In the genomic region with DNA sequence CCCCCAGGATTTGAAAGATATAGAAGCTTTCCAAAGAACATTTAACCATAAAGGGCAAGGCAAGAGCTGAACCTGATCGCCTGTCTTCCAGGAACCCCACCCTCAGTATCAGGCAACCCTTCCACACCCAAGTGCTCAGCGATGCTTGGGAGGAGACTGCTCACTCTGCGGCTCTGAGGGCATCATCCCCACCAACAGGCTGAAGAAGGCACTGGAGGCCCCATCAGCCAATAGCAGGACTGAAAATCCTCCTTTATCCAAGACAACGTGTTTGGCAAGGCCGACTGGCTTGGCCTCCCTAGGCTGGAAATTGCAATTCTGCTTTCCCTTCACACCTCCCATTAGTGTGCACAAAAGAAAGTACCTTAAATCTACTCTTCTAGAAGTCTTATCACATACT, we compare ENCODE assay signal across 7 cellular contexts. TPM values are rescaled to one million over a fixed set of nuclear protein-coding genes. Genes with fewer than 3 reads are reported as not detected.
DNase-seq lines count a peak whose midpoint lies in the region; ATAC-seq and TF ChIP-seq lines count a peak whose summit lies in the region.

No MANE protein-coding gene starts in this region.

- H2BK15ac ChIP-seq in H9 (ENCODE audit: low read depth, low read length): no peak overlapping the region

- H3K36me3 ChIP-seq in breast epithelium: no peaks in the 10 kb centered on the region

- no peak overlapping the region for H2AK5ac ChIP-seq in H9 (ENCODE audit: insufficient read length, low read length)

- H3K4me1 ChIP-seq in H9 (ENCODE audit: insufficient read depth, low read length): peaks cover 2% of the 10 kb centered on the region; the same call in 1 of the 2 replicates
- peaks cover 0 to 3% of the 10 kb centered on the region in 2 donors for H3K4me1 ChIP-seq in breast epithelium

- peaks cover 31% of the 10 kb centered on the region for H3K79me2 ChIP-seq in H9 (ENCODE audit: insufficient read depth, low read length)

- H2BK120ac ChIP-seq in H9 (ENCODE audit: low read depth, low read length, poor library complexity, severe bottlenecking): no peak overlapping the region

- H3K79me1 ChIP-seq in H9 (ENCODE audit: insufficient read depth, low read depth, low read length, poor library complexity, severe bottlenecking): no peaks in the 10 kb centered on the region

- H3K27me3 Mint-ChIP-seq in H9 (ENCODE audit: low read depth): no peaks in the 10 kb centered on the region
- no peaks in the 10 kb centered on the region for H3K27me3 Mint-ChIP-seq in stimulated activated naive CD8-positive, alpha-beta T cell treated with anti-CD3 and anti-CD28 coated beads, Interleukin-15, amount 100 ng/mL, for 72 hours

- H3K27ac ChIP-seq in H9 (ENCODE audit: insufficient read length, low read depth, low read length): no peak overlapping the region
- H3K27ac ChIP-seq in breast epithelium: peak overlapping the region; percentile 100

- H3K36me3 Mint-ChIP-seq in H9 (ENCODE audit: insufficient read depth in 1 of 3, low read depth in 3 of 3): peaks cover 6 to 25% (median 19%) of the 10 kb centered on the region in 3 experiments

- H3K9ac ChIP-seq in H9 (ENCODE audit: extremely low read depth, insufficient read length, low read length): no peak overlapping the region

- no peak overlapping the region for H3K23ac ChIP-seq in H9 (ENCODE audit: insufficient read length, low read depth, low read length)

- no peak overlapping the region for H2AFZ ChIP-seq in H9 (ENCODE audit: low read length)

- no peak overlapping the region for H3K56ac ChIP-seq in H9 (ENCODE audit: insufficient read length, low read depth, low read length)

- TF ChIP-seq CTCF in H9 (conservative IDR thresholded peaks at IDR 0.05) (peak; percentile 33; the same call in 2 of the 3 replicates), breast epithelium (IDR thresholded peaks at IDR 0.05) (no peak)

- peak overlapping the region; percentile 97 for H3K4me2 ChIP-seq in H9 (ENCODE audit: insufficient read depth, insufficient read length, low read length)

- H3K4me3 ChIP-seq in breast epithelium: peak overlapping the region in 2 of 3 donors; percentile 97 to 99

- H4K8ac ChIP-seq in H9 (replicated peaks; ENCODE audit: insufficient read length, low read depth, low read length): no peak overlapping the region

- DNase-seq in H9: peak; percentile 76
- peak; percentile 47 for DNase-seq in NCI-H69 (lab: John Stamatoyannopoulos, UW)
- DNase-seq in breast epithelium (ENCODE audit: low spot score in 2 of 2): no peak
- DNase-seq in left colon: peak; percentile 43 to 68
- DNase-seq in stimulated activated naive CD8-positive, alpha-beta T cell treated with anti-CD3 and anti-CD28 coated beads, Interleukin-15, amount 100 ng/mL, for 72 hours: peak in 1 of 2 donors; percentile 4
- no peak for DNase-seq in GDM1 (lab: John Stamatoyannopoulos, UW)
- DNase-seq in NCI-H187 treated with DMSO at 0.1 percent for 48 hours (lab: John Stamatoyannopoulos, UW): no peak

- no peak overlapping the region for H2BK12ac ChIP-seq in H9 (ENCODE audit: insufficient read length, low read depth, low read length)

- peaks cover 8% of the 10 kb centered on the region for H3K23me2 ChIP-seq in H9 (ENCODE audit: insufficient read length, low read depth, low read length, poor library complexity, severe bottlenecking)

- H4K91ac ChIP-seq in H9 (ENCODE audit: insufficient read length, low read depth, low read length): no peak overlapping the region

- H4K20me1 ChIP-seq in H9 (ENCODE audit: control insufficient read depth, insufficient read depth, insufficient read length): no peaks in the 10 kb centered on the region

- H3K9me3 Mint-ChIP-seq in H9: no peaks in the 10 kb centered on the region; a peak in 1 of 5 replicates
- no peaks in the 10 kb centered on the region for H3K9me3 Mint-ChIP-seq in stimulated activated naive CD8-positive, alpha-beta T cell treated with anti-CD3 and anti-CD28 coated beads, Interleukin-15, amount 100 ng/mL, for 72 hours

- no peak overlapping the region for H4K5ac ChIP-seq in H9 (ENCODE audit: insufficient read length, low read depth, low read length)

- peak; percentile 39 for ATAC-seq in left colon
- no peak for ATAC-seq in stimulated activated naive CD8-positive, alpha-beta T cell treated with anti-CD3 and anti-CD28 coated beads, Interleukin-15, amount 100 ng/mL, for 72 hours

- no peak overlapping the region for H3K14ac ChIP-seq in H9 (ENCODE audit: insufficient read depth, low read length)

- intact Hi-C loops in breast epithelium (cut with DNase I; ENCODE audit: low total_unique reads): no loop called here
- intact Hi-C loops in left colon (cut with DNase I, micrococcal nuclease): no loop called here

- no peak overlapping the region for H2BK20ac ChIP-seq in H9 (ENCODE audit: low read depth, low read length, poor library complexity, severe bottlenecking)

- TF ChIP-seq POLR2A in breast epithelium (IDR thresholded peaks at IDR 0.05): no peak

- H3K9me3 ChIP-seq in H9 (ENCODE audit: control insufficient read depth, low read depth, low read length) (no peaks in the 10 kb centered on the region), breast epithelium (no peaks in the 10 kb centered on the region)

- H3K18ac ChIP-seq in H9 (ENCODE audit: insufficient read length, low read depth, low read length): no peak overlapping the region

- H3K4ac ChIP-seq in H9 (ENCODE audit: low read depth, low read length): no peak overlapping the region

- no peaks in the 10 kb centered on the region for H3K27me3 ChIP-seq in H9 (ENCODE audit: insufficient read depth, low read length)
- no peaks in the 10 kb centered on the region for H3K27me3 ChIP-seq in breast epithelium

- H3T11ph ChIP-seq in H9 (ENCODE audit: low read length): no peak overlapping the region

- WGBS in H9 (ENCODE audit: extremely low coverage, insufficient read length, low lambda C conversion rate): no CpG with 5 or more reads among the region's 5 CpGs

- peak overlapping the region in 1 of 3 experiments; percentile 47; a peak in 2 of 7 replicates for H3K27ac Mint-ChIP-seq in H9
- peak overlapping the region; percentile 100 for H3K27ac Mint-ChIP-seq in stimulated activated naive CD8-positive, alpha-beta T cell treated with anti-CD3 and anti-CD28 coated beads, Interleukin-15, amount 100 ng/mL, for 72 hours

- H3K4me3 Mint-ChIP-seq in H9: peak overlapping the region; percentile 97
- H3K4me3 Mint-ChIP-seq in stimulated activated naive CD8-positive, alpha-beta T cell treated with anti-CD3 and anti-CD28 coated beads, Interleukin-15, amount 100 ng/mL, for 72 hours: peak overlapping the region; percentile 77 to 99

- peaks cover 29 to 33% of the 10 kb centered on the region in 2 experiments for H3K4me1 Mint-ChIP-seq in H9
- peaks cover 37% of the 10 kb centered on the region for H3K4me1 Mint-ChIP-seq in stimulated activated naive CD8-positive, alpha-beta T cell treated with anti-CD3 and anti-CD28 coated beads, Interleukin-15, amount 100 ng/mL, for 72 hours

- no peak overlapping the region for H2BK5ac ChIP-seq in H9 (ENCODE audit: insufficient read length, low read length)

RNA-seq across cellular contexts. Expression of a gene that starts 1.4 kb away (rescaled TPM):
- total RNA-seq in H9 (2021): 244 and 256 TPM in 2 replicates
- 100 to 1,000 TPM; 101 to 152 (median 121) TPM for total RNA-seq in breast epithelium
- 100 to 1,000 TPM; 117 to 119 TPM for total RNA-seq in left colon

RNA-seq across cellular contexts. Expression of a gene that starts 50.5 kb away (rescaled TPM):
- total RNA-seq in H9 (2021) (348 and 350 TPM in 2 replicates), breast epithelium (100 to 1,000 TPM; 158 to 291 (median 259) TPM), left colon (100 to 1,000 TPM; 242 to 273 TPM)

Comparison
In these comparisons a context has a peak if more than half of its experiments do, and no peak if none do; other contexts are left out.
1. DNase-seq: peak in H9 (single experiment), NCI-H69 (single experiment) and left colon (2 of 2); none in breast epithelium (0 of 2), GDM1 (single experiment) and NCI-H187 treated with DMSO at 0.1 percent for 48 hours (single experiment).